Comparison of ENCODE assay signal across 38 cellular contexts in the genomic region with DNA sequence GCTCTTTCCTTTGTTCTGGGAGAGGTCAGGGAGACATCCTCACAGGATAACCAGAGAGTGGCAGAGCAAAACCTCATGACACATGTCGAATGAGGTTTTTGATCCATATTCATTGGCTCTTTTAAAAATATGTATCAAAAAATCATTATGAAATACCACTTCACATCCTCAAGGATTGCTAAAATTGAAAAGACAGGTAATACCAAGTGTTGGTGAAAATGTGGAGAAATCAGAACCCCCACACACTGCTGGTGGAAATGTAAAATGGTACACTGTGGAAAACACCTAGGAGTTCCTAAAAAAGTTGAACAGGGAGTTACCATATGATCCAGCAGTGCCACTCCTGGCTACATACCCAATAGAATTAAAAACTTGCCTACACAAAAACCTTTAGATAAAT.
"Had no signal": no experiment of that assay in that cellular context is flagged by ENCODE, and none has a peak within 500 bp of the region (broad histone marks: within the 10 kb centered on the region; RNA-seq: fewer than 3 reads in every experiment).

No MANE protein-coding gene starts in this region.

- H3K27me3 ChIP-seq: adrenal gland, ascending aorta, body of pancreas, brain microvascular endothelial cell, breast epithelium, cardiac muscle cell had no signal

- H3K4me3 Mint-ChIP-seq: activated naive CD4-positive, alpha-beta T cell treated with anti-CD3 and anti-CD28 coated beads for 36 hours; activated naive CD4-positive, alpha-beta T cell treated with anti-CD3 and anti-CD28 coated beads, Interleukin-2, amount 10 ng/mL, durations not matched to agents 7 days and 5 days; activated naive CD4-positive, alpha-beta T cell treated with anti-CD3 and anti-CD28 coated beads, Interleukin-2, amount 50 U/mL, for 24 hours; activated naive CD8-positive, alpha-beta T cell; activated naive CD8-positive, alpha-beta T cell treated with anti-CD3 and anti-CD28 coated beads for 36 hours; activated naive CD8-positive, alpha-beta T cell treated with anti-CD3 and anti-CD28 coated beads, Interleukin-2, amount 10 ng/mL, durations not matched to agents 7 days and 5 days; activated naive CD8-positive, alpha-beta T cell treated with anti-CD3 and anti-CD28 coated beads, Interleukin-2, amount 50 U/mL, for 24 hours; activated T-cell treated with anti-CD3 and anti-CD28 coated beads, Interleukin-2, amount 50 U/mL, for 24 hours; activated T-cell treated with anti-CD3 and anti-CD28 coated beads, Interleukin-2, amount 50 U/mL, for 4 hours; activated T-cell treated with anti-CD3 and anti-CD28 coated beads, Interleukin-2, amount 50 U/mL, for 72 hours; activated T-helper 1 cell treated with anti-CD3 and anti-CD28 coated beads, Interleukin-12 subunit alpha, Interleukin-12 subunit beta, Interleukin-2, Interleukin-4 antibody, amounts not matched to agents 30 ng/mL and 10 ng/mL and 1 ng/mL, durations not matched to agents 14 hours and 24 hours and 36 hours; activated T-helper 17 cell treated with anti-CD3 and anti-CD28 coated beads, Interleukin-2, amount 50 U/mL, for 72 hours; brain; central memory CD8-positive, alpha-beta T cell had no signal

- H3K27ac ChIP-seq: adrenal gland, ascending aorta, body of pancreas, brain microvascular endothelial cell, breast epithelium, cardiac muscle cell had no signal

- ATAC-seq: activated naive CD4-positive, alpha-beta T cell treated with anti-CD3 and anti-CD28 coated beads, Interleukin-2, amount 50 U/mL, for 72 hours; activated naive CD8-positive, alpha-beta T cell treated with anti-CD3 and anti-CD28 coated beads, Interleukin-2, amount 50 U/mL, for 24 hours; activated T-cell treated with anti-CD3 and anti-CD28 coated beads, Interleukin-2, amount 50 U/mL, for 4 hours; activated T-cell treated with anti-CD3 and anti-CD28 coated beads, Interleukin-2, amount 50 U/mL, for 72 hours; activated T-helper 17 cell treated with anti-CD3 and anti-CD28 coated beads, Interleukin-2, amount 50 U/mL, for 72 hours; body of pancreas had no signal

- H3K36me3 ChIP-seq: adrenal gland, ascending aorta, brain microvascular endothelial cell, breast epithelium, cardiac muscle cell had no signal

- H3K27me3 Mint-ChIP-seq: activated naive CD8-positive, alpha-beta T cell treated with anti-CD3 and anti-CD28 coated beads, Interleukin-2, amount 10 ng/mL, durations not matched to agents 7 days and 5 days had no signal

- H3K36me3 Mint-ChIP-seq: activated naive CD4-positive, alpha-beta T cell treated with anti-CD3 and anti-CD28 coated beads, Interleukin-2, amount 10 ng/mL, durations not matched to agents 7 days and 5 days; activated naive CD4-positive, alpha-beta T cell treated with anti-CD3 and anti-CD28 coated beads, Interleukin-2, amount 50 U/mL, for 72 hours; activated naive CD8-positive, alpha-beta T cell treated with anti-CD3 and anti-CD28 coated beads for 36 hours; brain had no signal

- DNase-seq: activated effector memory CD4-positive, alpha-beta T cell treated with anti-CD3 and anti-CD28 coated beads, Interleukin-2, amount 50 U/mL, for 16 hours; activated effector memory CD4-positive, alpha-beta T cell treated with Interleukin-2 at 50 U/mL for 16 hours; activated gamma-delta T cell; activated gamma-delta T cell treated with Interleukin-2 at 50 U/mL for 16 hours; activated naive CD4-positive, alpha-beta T cell; activated naive CD4-positive, alpha-beta T cell treated with anti-CD3 and anti-CD28 coated beads for 36 hours; activated naive CD4-positive, alpha-beta T cell treated with anti-CD3 and anti-CD28 coated beads, Interleukin-2, amount 10 ng/mL, durations not matched to agents 7 days and 5 days; activated naive CD4-positive, alpha-beta T cell treated with anti-CD3 and anti-CD28 coated beads, Interleukin-2, amount 50 U/mL, for 16 hours; activated naive CD4-positive, alpha-beta T cell treated with Interleukin-2 at 50 U/mL for 16 hours; activated naive CD8-positive, alpha-beta T cell treated with anti-CD3 and anti-CD28 coated beads for 36 hours; activated naive CD8-positive, alpha-beta T cell treated with anti-CD3 and anti-CD28 coated beads, Interleukin-2, amount 10 ng/mL, durations not matched to agents 7 days and 5 days; activated naive CD8-positive, alpha-beta T cell treated with anti-CD3 and anti-CD28 coated beads, Interleukin-2, amount 50 U/mL, for 24 hours; activated T-cell treated with anti-CD3 and anti-CD28 coated beads, Interleukin-2, amount 50 U/mL, for 1 hour; activated T-cell treated with anti-CD3 and anti-CD28 coated beads, Interleukin-2, amount 50 U/mL, for 24 hours; activated T-cell treated with anti-CD3 and anti-CD28 coated beads, Interleukin-2, amount 50 U/mL, for 4 hours; activated T-cell treated with anti-CD3 and anti-CD28 coated beads, Interleukin-2, amount 50 U/mL, for 48 hours; activated T-cell treated with anti-CD3 and anti-CD28 coated beads, Interleukin-2, amount 50 U/mL, for 72 hours; adrenal gland; amniotic stem cell; amygdala; anterior cingulate cortex; aorta; body of pancreas; brain microvascular endothelial cell; caudate nucleus; central memory CD4-positive, alpha-beta T cell; cerebellar nuclear complex had no signal

- H3K4me1 Mint-ChIP-seq: activated naive CD4-positive, alpha-beta T cell treated with anti-CD3 and anti-CD28 coated beads, Interleukin-2, amount 10 ng/mL, durations not matched to agents 7 days and 5 days; activated naive CD4-positive, alpha-beta T cell treated with anti-CD3 and anti-CD28 coated beads, Interleukin-2, amount 50 U/mL, for 24 hours; activated naive CD8-positive, alpha-beta T cell treated with anti-CD3 and anti-CD28 coated beads for 36 hours; activated naive CD8-positive, alpha-beta T cell treated with anti-CD3 and anti-CD28 coated beads, Interleukin-2, amount 10 ng/mL, durations not matched to agents 7 days and 5 days; activated naive CD8-positive, alpha-beta T cell treated with anti-CD3 and anti-CD28 coated beads, Interleukin-2, amount 50 U/mL, for 24 hours; activated T-helper 17 cell treated with anti-CD3 and anti-CD28 coated beads, Interleukin-2, amount 50 U/mL, for 72 hours; brain; central memory CD8-positive, alpha-beta T cell had no signal

- H3K27ac Mint-ChIP-seq: activated naive CD4-positive, alpha-beta T cell treated with anti-CD3 and anti-CD28 coated beads for 36 hours; activated naive CD4-positive, alpha-beta T cell treated with anti-CD3 and anti-CD28 coated beads, Interleukin-2, amount 10 ng/mL, durations not matched to agents 7 days and 5 days; activated naive CD4-positive, alpha-beta T cell treated with anti-CD3 and anti-CD28 coated beads, Interleukin-2, amount 50 U/mL, for 72 hours; activated naive CD8-positive, alpha-beta T cell; activated naive CD8-positive, alpha-beta T cell treated with anti-CD3 and anti-CD28 coated beads for 36 hours; activated naive CD8-positive, alpha-beta T cell treated with anti-CD3 and anti-CD28 coated beads, Interleukin-2, amount 10 ng/mL, durations not matched to agents 7 days and 5 days; activated naive CD8-positive, alpha-beta T cell treated with anti-CD3 and anti-CD28 coated beads, Interleukin-2, amount 50 U/mL, for 24 hours; activated T-cell treated with anti-CD3 and anti-CD28 coated beads, Interleukin-2, amount 50 U/mL, for 24 hours; activated T-cell treated with anti-CD3 and anti-CD28 coated beads, Interleukin-2, amount 50 U/mL, for 72 hours; activated T-helper 1 cell treated with anti-CD3 and anti-CD28 coated beads, Interleukin-12 subunit alpha, Interleukin-12 subunit beta, Interleukin-2, Interleukin-4 antibody, amounts not matched to agents 30 ng/mL and 10 ng/mL and 1 ng/mL, durations not matched to agents 14 hours and 24 hours and 36 hours; activated T-helper 17 cell treated with anti-CD3 and anti-CD28 coated beads, Interleukin-2, amount 50 U/mL, for 72 hours; activated T-helper 2 cell treated with anti-CD3 and anti-CD28 coated beads, Interferon-gamma antibody, Interleukin-2, Interleukin-4, amounts not matched to agents 10 μg/mL and 5 μg/mL and 100 μg/mL, durations not matched to agents 14 hours and 24 hours and 36 hours; brain had no signal

- H3K4me1 ChIP-seq: adrenal gland, ascending aorta, body of pancreas, breast epithelium had no signal

- H3K9me3 ChIP-seq: adrenal gland, ascending aorta, body of pancreas, breast epithelium had no signal

- H3K4me3 ChIP-seq: adrenal gland, ascending aorta, body of pancreas, breast epithelium, cardiac muscle cell had no signal

- H3K9me3 Mint-ChIP-seq: activated naive CD4-positive, alpha-beta T cell treated with anti-CD3 and anti-CD28 coated beads for 36 hours; activated naive CD4-positive, alpha-beta T cell treated with anti-CD3 and anti-CD28 coated beads, Interleukin-2, amount 10 ng/mL, durations not matched to agents 7 days and 5 days; activated naive CD4-positive, alpha-beta T cell treated with anti-CD3 and anti-CD28 coated beads, Interleukin-2, amount 50 U/mL, for 72 hours; activated naive CD8-positive, alpha-beta T cell treated with anti-CD3 and anti-CD28 coated beads, Interleukin-2, amount 50 U/mL, for 24 hours; activated T-cell treated with anti-CD3 and anti-CD28 coated beads, Interleukin-2, amount 50 U/mL, for 24 hours; activated T-cell treated with anti-CD3 and anti-CD28 coated beads, Interleukin-2, amount 50 U/mL, for 4 hours; activated T-cell treated with anti-CD3 and anti-CD28 coated beads, Interleukin-2, amount 50 U/mL, for 72 hours; activated T-helper 17 cell treated with anti-CD3 and anti-CD28 coated beads, Interleukin-2, amount 50 U/mL, for 72 hours; central memory CD8-positive, alpha-beta T cell had no signal
